ENCODE assay signal across 1 cellular context in the genomic region with DNA sequence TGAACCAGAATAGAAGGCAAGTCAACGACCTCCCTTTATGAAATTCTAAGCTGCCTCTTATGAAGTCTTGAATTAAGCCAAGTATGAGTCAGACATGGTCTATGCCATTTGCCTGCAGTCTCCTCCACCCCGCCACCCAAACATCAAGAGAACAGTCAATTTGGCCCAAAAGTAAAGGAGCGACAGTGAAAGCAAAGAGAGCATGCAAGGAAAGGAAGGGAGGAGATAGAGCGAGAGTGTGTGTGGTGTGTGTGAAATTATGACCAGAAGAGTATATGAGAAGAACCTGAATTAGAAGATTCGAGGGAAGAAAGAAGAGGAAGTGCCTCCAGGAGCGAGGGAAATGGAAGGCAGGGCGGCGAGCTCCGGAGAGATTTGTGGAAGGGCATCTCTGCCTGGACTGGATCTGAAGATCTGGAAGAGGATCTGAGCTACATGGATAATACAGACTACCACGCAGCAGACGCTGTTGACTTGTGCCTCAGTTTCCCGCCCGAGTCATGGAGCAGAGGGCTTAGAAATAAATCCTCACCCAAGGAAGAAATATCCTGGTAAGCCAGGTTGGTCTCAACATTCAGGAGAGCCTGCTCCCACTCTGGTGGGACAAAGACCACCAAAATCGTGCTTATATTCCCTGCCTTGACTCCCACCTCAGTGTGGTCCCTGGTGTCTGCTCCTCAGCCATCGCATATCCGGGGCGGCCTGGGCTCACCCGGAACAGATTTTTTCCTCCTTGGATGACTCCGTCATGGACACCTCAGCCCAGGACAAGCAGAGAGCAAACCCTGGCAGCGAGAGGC.
TF ChIP-seq lines count a peak whose summit lies in the region.

No MANE protein-coding gene starts in this region.

TF ChIP-seq in HepG2, 621 proteins besides CTCF, POLR2A, EP300 and RAD21 (continued from another document):
- TF ChIP-seq ZSCAN20 (CRISPR knock-in tag; IDR thresholded peaks at IDR 0.05; ENCODE audit: borderline replicate concordance) = no peak
- no peak for TF ChIP-seq IKZF1 (IDR thresholded peaks at IDR 0.05)
- TF ChIP-seq ZNF124 (CRISPR knock-in tag; IDR thresholded peaks at IDR 0.05) = 0 out of 2 replicates have a peak, but pooled peaks have one; percentile 19
- no peak for TF ChIP-seq ZNF17 (CRISPR knock-in tag; IDR thresholded peaks at IDR 0.05)
- TF ChIP-seq, protein P1, sequence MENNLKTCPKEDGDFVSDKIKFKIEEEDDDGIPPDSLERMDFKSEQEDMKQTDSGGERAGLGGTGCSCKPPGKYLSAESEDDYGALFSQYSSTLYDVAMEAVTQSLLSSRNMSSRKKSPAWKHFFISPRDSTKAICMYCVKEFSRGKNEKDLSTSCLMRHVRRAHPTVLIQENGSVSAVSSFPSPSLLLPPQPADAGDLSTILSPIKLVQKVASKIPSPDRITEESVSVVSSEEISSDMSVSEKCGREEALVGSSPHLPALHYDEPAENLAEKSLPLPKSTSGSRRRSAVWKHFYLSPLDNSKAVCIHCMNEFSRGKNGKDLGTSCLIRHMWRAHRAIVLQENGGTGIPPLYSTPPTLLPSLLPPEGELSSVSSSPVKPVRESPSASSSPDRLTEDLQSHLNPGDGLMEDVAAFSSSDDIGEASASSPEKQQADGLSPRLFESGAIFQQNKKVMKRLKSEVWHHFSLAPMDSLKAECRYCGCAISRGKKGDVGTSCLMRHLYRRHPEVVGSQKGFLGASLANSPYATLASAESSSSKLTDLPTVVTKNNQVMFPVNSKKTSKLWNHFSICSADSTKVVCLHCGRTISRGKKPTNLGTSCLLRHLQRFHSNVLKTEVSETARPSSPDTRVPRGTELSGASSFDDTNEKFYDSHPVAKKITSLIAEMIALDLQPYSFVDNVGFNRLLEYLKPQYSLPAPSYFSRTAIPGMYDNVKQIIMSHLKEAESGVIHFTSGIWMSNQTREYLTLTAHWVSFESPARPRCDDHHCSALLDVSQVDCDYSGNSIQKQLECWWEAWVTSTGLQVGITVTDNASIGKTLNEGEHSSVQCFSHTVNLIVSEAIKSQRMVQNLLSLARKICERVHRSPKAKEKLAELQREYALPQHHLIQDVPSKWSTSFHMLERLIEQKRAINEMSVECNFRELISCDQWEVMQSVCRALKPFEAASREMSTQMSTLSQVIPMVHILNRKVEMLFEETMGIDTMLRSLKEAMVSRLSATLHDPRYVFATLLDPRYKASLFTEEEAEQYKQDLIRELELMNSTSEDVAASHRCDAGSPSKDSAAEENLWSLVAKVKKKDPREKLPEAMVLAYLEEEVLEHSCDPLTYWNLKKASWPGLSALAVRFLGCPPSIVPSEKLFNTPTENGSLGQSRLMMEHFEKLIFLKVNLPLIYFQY (CRISPR knock-in tag; IDR thresholded peaks at IDR 0.05; ENCODE audit: borderline replicate concordance) = peak; percentile 25; the same call in 1 of the 2 replicates
- TF ChIP-seq KDM6A (CRISPR knock-in tag; IDR thresholded peaks at IDR 0.05; ENCODE audit: low read depth) = no peak
- no peak for TF ChIP-seq HOXD1 (CRISPR knock-in tag; IDR thresholded peaks at IDR 0.05)
- TF ChIP-seq CEBPG (CRISPR knock-in tag; IDR thresholded peaks at IDR 0.05) = no peak
- TF ChIP-seq HMG20A (CRISPR knock-in tag; IDR thresholded peaks at IDR 0.05; ENCODE audit: borderline replicate concordance) = no peak
- TF ChIP-seq, protein P2, sequence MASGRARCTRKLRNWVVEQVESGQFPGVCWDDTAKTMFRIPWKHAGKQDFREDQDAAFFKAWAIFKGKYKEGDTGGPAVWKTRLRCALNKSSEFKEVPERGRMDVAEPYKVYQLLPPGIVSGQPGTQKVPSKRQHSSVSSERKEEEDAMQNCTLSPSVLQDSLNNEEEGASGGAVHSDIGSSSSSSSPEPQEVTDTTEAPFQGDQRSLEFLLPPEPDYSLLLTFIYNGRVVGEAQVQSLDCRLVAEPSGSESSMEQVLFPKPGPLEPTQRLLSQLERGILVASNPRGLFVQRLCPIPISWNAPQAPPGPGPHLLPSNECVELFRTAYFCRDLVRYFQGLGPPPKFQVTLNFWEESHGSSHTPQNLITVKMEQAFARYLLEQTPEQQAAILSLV (CRISPR knock-in tag; IDR thresholded peaks at IDR 0.05; ENCODE audit: borderline replicate concordance) = 0 out of 2 replicates have a peak, but pooled peaks have one; percentile 52
- TF ChIP-seq NR2F2 (IDR thresholded peaks at IDR 0.05; ENCODE audit: borderline replicate concordance, low read depth) = no peak
- no peak for TF ChIP-seq SMAD3 (CRISPR knock-in tag; IDR thresholded peaks at IDR 0.05)
- TF ChIP-seq TBP (CRISPR knock-in tag; IDR thresholded peaks at IDR 0.05) = 0 out of 2 replicates have a peak, but pooled peaks have one; percentile 46
- no peak for TF ChIP-seq NPAS2 (CRISPR knock-in tag; IDR thresholded peaks at IDR 0.05; ENCODE audit: borderline replicate concordance)
- TF ChIP-seq MLLT10 (CRISPR knock-in tag; IDR thresholded peaks at IDR 0.05) = no peak
- no peak for TF ChIP-seq ZNF121 (CRISPR knock-in tag; IDR thresholded peaks at IDR 0.05)
- TF ChIP-seq ZNF446 (CRISPR knock-in tag; IDR thresholded peaks at IDR 0.05) = no peak
- TF ChIP-seq ZNF329 (CRISPR knock-in tag; IDR thresholded peaks at IDR 0.05; ENCODE audit: low read depth) = no peak
- no peak for TF ChIP-seq ADNP (CRISPR knock-in tag; IDR thresholded peaks at IDR 0.05)
- no peak; the same call in 1 of the 2 replicates for TF ChIP-seq ZNF598 (CRISPR knock-in tag; IDR thresholded peaks at IDR 0.05; ENCODE audit: borderline replicate concordance)
- 0 out of 2 replicates have a peak, but pooled peaks have one; percentile 1 for TF ChIP-seq ZNF546 (CRISPR knock-in tag; conservative IDR thresholded peaks at IDR 0.05)
- no peak for TF ChIP-seq JDP2 (CRISPR knock-in tag; IDR thresholded peaks at IDR 0.05; ENCODE audit: borderline replicate concordance)
- TF ChIP-seq MIER3 (CRISPR knock-in tag; IDR thresholded peaks at IDR 0.05; ENCODE audit: borderline replicate concordance) = no peak
- TF ChIP-seq ZFP82 (CRISPR knock-in tag; IDR thresholded peaks at IDR 0.05; ENCODE audit: borderline replicate concordance) = no peak
- 0 out of 2 replicates have a peak, but pooled peaks have one; percentile 63 for TF ChIP-seq ZNF678 (CRISPR knock-in tag; IDR thresholded peaks at IDR 0.05)
- TF ChIP-seq CHD2 (IDR thresholded peaks at IDR 0.05; ENCODE audit: low read depth, low read length) = no peak
- TF ChIP-seq ZNF552 (CRISPR knock-in tag; IDR thresholded peaks at IDR 0.05; ENCODE audit: borderline replicate concordance) = no peak
- TF ChIP-seq BRF2 (CRISPR knock-in tag; IDR thresholded peaks at IDR 0.05) = no peak
- TF ChIP-seq ZNF335 (CRISPR knock-in tag; IDR thresholded peaks at IDR 0.05) = no peak
- no peak for TF ChIP-seq SMAD9 (CRISPR knock-in tag; IDR thresholded peaks at IDR 0.05)
- TF ChIP-seq ZNF441 (CRISPR knock-in tag; IDR thresholded peaks at IDR 0.05; ENCODE audit: borderline replicate concordance) = 0 out of 2 replicates have a peak, but pooled peaks have one; percentile 66
- no peak for TF ChIP-seq ZNF557 (CRISPR knock-in tag; IDR thresholded peaks at IDR 0.05)
- peak; percentile 84 for TF ChIP-seq ZNF510 (CRISPR knock-in tag; IDR thresholded peaks at IDR 0.05; ENCODE audit: low read depth)
- TF ChIP-seq GTF3A (CRISPR knock-in tag; conservative IDR thresholded peaks at IDR 0.05) = no peak
- no peak for TF ChIP-seq HCFC1 (IDR thresholded peaks at IDR 0.05; ENCODE audit: low read depth, low read length)
- no peak for TF ChIP-seq ZNF367 (CRISPR knock-in tag; IDR thresholded peaks at IDR 0.05; ENCODE audit: borderline replicate concordance)
- TF ChIP-seq NCOA1 (CRISPR knock-in tag; IDR thresholded peaks at IDR 0.05) = no peak
- TF ChIP-seq ZBTB7A (CRISPR knock-in tag; IDR thresholded peaks at IDR 0.05) = peak; percentile 28; the same call in 1 of the 2 replicates
- TF ChIP-seq PHB2 (IDR thresholded peaks at IDR 0.05; ENCODE audit: partially characterized antibody) = no peak
- TF ChIP-seq, protein P3, sequence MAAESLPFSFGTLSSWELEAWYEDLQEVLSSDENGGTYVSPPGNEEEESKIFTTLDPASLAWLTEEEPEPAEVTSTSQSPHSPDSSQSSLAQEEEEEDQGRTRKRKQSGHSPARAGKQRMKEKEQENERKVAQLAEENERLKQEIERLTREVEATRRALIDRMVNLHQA (CRISPR knock-in tag; IDR thresholded peaks at IDR 0.05) = no peak
- no peak for TF ChIP-seq DNMT3B (CRISPR knock-in tag; conservative IDR thresholded peaks at IDR 0.05)
- TF ChIP-seq NFATC3 (CRISPR knock-in tag; IDR thresholded peaks at IDR 0.05) = no peak
- 0 out of 2 replicates have a peak, but pooled peaks have one; percentile 7 for TF ChIP-seq STAG1 (CRISPR knock-in tag; IDR thresholded peaks at IDR 0.05)
- TF ChIP-seq SP4 (CRISPR knock-in tag; IDR thresholded peaks at IDR 0.05) = peak; percentile 9; the same call in 1 of the 2 replicates
- TF ChIP-seq ZNF274 (CRISPR knock-in tag; IDR thresholded peaks at IDR 0.05) = no peak
- TF ChIP-seq ARID2 (CRISPR knock-in tag; IDR thresholded peaks at IDR 0.05; ENCODE audit: borderline replicate concordance) = no peak
- 0 out of 2 replicates have a peak, but pooled peaks have one; percentile 60 for TF ChIP-seq TAF1 (CRISPR knock-in tag; IDR thresholded peaks at IDR 0.05)
TF ChIP-seq in HepG2: peak in this region for 30.
